ENCODE assay signal across 9 cellular contexts in the genomic region with DNA sequence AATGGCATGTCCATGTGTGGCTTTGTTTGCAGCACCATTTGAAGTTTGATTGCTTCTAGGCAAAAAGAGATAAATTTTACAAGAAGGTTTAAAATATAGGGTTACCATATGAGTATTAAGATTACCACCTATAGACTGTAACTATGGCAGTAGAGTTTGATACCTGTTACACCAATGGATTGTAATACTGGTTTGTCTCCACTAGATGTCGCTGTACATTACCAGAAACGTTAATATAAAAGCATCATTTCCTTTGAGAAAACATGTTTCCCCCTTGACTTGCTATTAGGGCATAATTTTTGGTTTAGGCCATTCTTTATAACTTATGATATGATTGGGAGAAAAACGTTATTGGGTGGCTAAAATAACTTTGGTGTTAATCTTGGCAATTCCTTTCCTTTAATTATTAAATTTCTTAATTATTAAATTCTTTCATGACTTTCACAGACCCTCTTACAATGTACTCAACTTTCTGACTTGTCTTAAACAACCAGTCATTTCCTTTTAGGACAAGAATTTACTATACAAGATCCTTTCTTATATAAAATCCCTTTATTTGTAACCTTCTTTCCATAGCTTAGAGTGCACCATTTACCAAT. TPM values are rescaled to one million over a fixed set of nuclear protein-coding genes. Genes with fewer than 3 reads are reported as not detected.
A peak's percentile ranks its signal among the peaks of the same experiment; 100 is the strongest.
DNase-seq lines count a peak whose midpoint lies in the region; ATAC-seq, FAIRE-seq and TF ChIP-seq lines count a peak whose summit lies in the region.
"Had no signal": no experiment of that assay in that cellular context is flagged by ENCODE, and none has a peak within 500 bp of the region (broad histone marks: within the 10 kb centered on the region; RNA-seq: fewer than 3 reads in every experiment).

No MANE protein-coding gene starts in this region.

- in situ Hi-C loops in GM13977 (cut with MboI; ENCODE audit: low pct_unique_long_range_greater_than_20kb, low sequenced_read_pairs, unreplicated experiment): no loop called here

- H3K27ac ChIP-seq in astrocyte (ENCODE audit: low read depth, low read length) (no peak overlapping the region), stomach (no peak overlapping the region)

- no peak for ATAC-seq in omental fat pad (ENCODE audit: low FRiP score)

- no peak overlapping the region for H3K4me3 Mint-ChIP-seq in astrocyte (ENCODE audit: unreplicated experiment)
- H3K4me3 Mint-ChIP-seq: natural killer cell treated with Interleukin-12 subunit alpha and Interleukin-12 subunit beta and Interleukin-15 and Interleukin-18, amount 100 ng/mL, for 72 hours had no signal

- H3K27me3 Mint-ChIP-seq in astrocyte (ENCODE audit: low read depth, unreplicated experiment): peaks cover 60% of the 10 kb centered on the region

- no peaks in the 10 kb centered on the region for H3K36me3 Mint-ChIP-seq in astrocyte (ENCODE audit: low read depth, unreplicated experiment)

- H3K36me3 ChIP-seq in astrocyte (ENCODE audit: insufficient read depth, low read length) (no peaks in the 10 kb centered on the region), iPS-15b (ENCODE audit: control insufficient read depth, insufficient read depth, low read length) (no peaks in the 10 kb centered on the region), stomach (no peaks in the 10 kb centered on the region)

- H3K4me1 Mint-ChIP-seq in astrocyte (ENCODE audit: low read depth, unreplicated experiment): peaks cover 12% of the 10 kb centered on the region

- H3K9me3 Mint-ChIP-seq in astrocyte (ENCODE audit: unreplicated experiment): peaks cover 3% of the 10 kb centered on the region

- DNase-seq in AG20443 (ENCODE audit: low spot score) (peak; percentile 28), GM13977 (ENCODE audit: low spot score) (peak; percentile 62), NCI-H2171 treated with DMSO at 0.1 percent for 48 hours (lab: John Stamatoyannopoulos, UW) (peak; percentile 62), astrocyte (ENCODE audit: low read depth) (peak; percentile 8), stomach (no peak), omental fat pad (ENCODE audit: low spot score) (no peak)
- DNase-seq in activated effector memory CD4-positive, alpha-beta T cell treated with anti-CD3 and anti-CD28 coated beads, Interleukin-2, amount 50 U/mL, for 16 hours: no peak

- no peak overlapping the region for H3K9ac ChIP-seq in astrocyte (ENCODE audit: low read length)
- peak overlapping the region; percentile 71 for H3K9ac ChIP-seq in iPS-15b (ENCODE audit: low read depth, low read length)

- no peaks in the 10 kb centered on the region for H3K79me2 ChIP-seq in astrocyte (ENCODE audit: insufficient read depth, low read length)

- no peak overlapping the region for H3K27ac Mint-ChIP-seq in astrocyte (ENCODE audit: unreplicated experiment)
- H3K27ac Mint-ChIP-seq: natural killer cell treated with Interleukin-12 subunit alpha and Interleukin-12 subunit beta and Interleukin-15 and Interleukin-18, amount 100 ng/mL, for 72 hours had no signal

- H3K27me3 ChIP-seq in astrocyte (ENCODE audit: insufficient read depth, low read length) (peaks cover 46% of the 10 kb centered on the region), iPS-15b (ENCODE audit: control insufficient read depth, insufficient read depth, low read length) (no peaks in the 10 kb centered on the region), stomach (peaks cover 0 to 37% (median 24%) of the 10 kb centered on the region in 3 donors)

- no peak for TF ChIP-seq EP300 in stomach (IDR thresholded peaks at IDR 0.05)

- no peaks in the 10 kb centered on the region for H4K20me1 ChIP-seq in astrocyte (ENCODE audit: insufficient read depth, low read length)

- no peak for TF ChIP-seq POLR2A in stomach (IDR thresholded peaks at IDR 0.05)

- H3K4me3 ChIP-seq in astrocyte (ENCODE audit: insufficient read depth, low read depth, low read length) (no peak overlapping the region), iPS-15b (ENCODE audit: low read depth, low read length) (peak overlapping the region; percentile 89), stomach (no peak overlapping the region)

- WGBS in stomach, 5 donors: 0 to 2% (median 0%) methylated on average over 3 of the region's 3 CpGs

- H3K4me1 ChIP-seq in astrocyte (ENCODE audit: insufficient read depth, low read length) (no peaks in the 10 kb centered on the region), iPS-15b (ENCODE audit: control insufficient read depth, insufficient read depth, low read length) (peaks cover 17% of the 10 kb centered on the region), stomach (peaks cover 4 to 13% (median 7%) of the 10 kb centered on the region in 4 donors)

- intact Hi-C loops in stomach (cut with DNase I; ENCODE audit: low total_unique reads): no loop called here

- peak; percentile 66 for TF ChIP-seq CTCF in GM13977 (IDR thresholded peaks at IDR 0.05; ENCODE audit: extremely low read depth, insufficient read depth, missing control alignments)
- peak; percentile 75 for TF ChIP-seq CTCF in astrocyte (IDR thresholded peaks at IDR 0.05; ENCODE audit: insufficient read depth, low read depth, low read length)
- TF ChIP-seq CTCF in stomach (IDR thresholded peaks at IDR 0.05): peak in 5 of 7 experiments; percentile 62 to 91 (median 88)
- TF ChIP-seq CTCF in omental fat pad (IDR thresholded peaks at IDR 0.05): peak in 1 of 3 donors; percentile 53

- H3K9me3 ChIP-seq in astrocyte (ENCODE audit: insufficient read depth, low read depth, low read length): peaks cover 3% of the 10 kb centered on the region
- H3K9me3 ChIP-seq in iPS-15b (ENCODE audit: control insufficient read depth, insufficient read depth, low read length): no peaks in the 10 kb centered on the region
- peaks cover 0 to 9% (median 4%) of the 10 kb centered on the region in 4 donors for H3K9me3 ChIP-seq in stomach

- H3K4me2 ChIP-seq in astrocyte (ENCODE audit: low read length): no peak overlapping the region

- no peak overlapping the region for H2AFZ ChIP-seq in astrocyte (ENCODE audit: low read depth, low read length)

- peak; percentile 85 for FAIRE-seq in astrocyte (lab: Jason Lieb, UNC)

RNA-seq across cellular contexts. Expression of a gene that starts 42.8 kb away (rescaled TPM):
- total RNA-seq in astrocyte (2.7 and 3.4 TPM in 2 replicates), stomach (10 to 100 TPM in 4 of 5 donors, not detected in 1; 10.7 to 46.6 (median 31.9) TPM), omental fat pad (100 to 1,000 TPM in 3 of 4 donors, 10 to 100 TPM in 1; 29.2 to 120 (median 101) TPM)
- 10 to 100 TPM; 48.3 to 62.2 (median 51.1) TPM for polyA plus RNA-seq in stomach

RNA-seq across cellular contexts. Expression of a gene that starts 45.2 kb away (rescaled TPM):
- total RNA-seq in astrocyte (0.50 and 1.7 TPM in 2 replicates), stomach (100 to 1,000 TPM in 1 of 5 donors, 10 to 100 TPM in 3, under 1 TPM in 1; 0.29 to 171 (median 39.7) TPM), omental fat pad (100 to 1,000 TPM in 3 of 4 donors, 10 to 100 TPM in 1; 20.4 to 211 (median 137) TPM)
- 10 to 100 TPM; 14.3 to 34.1 (median 23.3) TPM for polyA plus RNA-seq in stomach

Comparison
In these comparisons a context has a peak if more than half of its experiments do, and no peak if none do; other contexts are left out.
1. DNase-seq: peak in AG20443 (single experiment), GM13977 (single experiment), NCI-H2171 treated with DMSO at 0.1 percent for 48 hours (single experiment) and astrocyte (single experiment); none in stomach (single experiment), activated effector memory CD4-positive, alpha-beta T cell treated with anti-CD3 and anti-CD28 coated beads, Interleukin-2, amount 50 U/mL, for 16 hours (single experiment) and omental fat pad (single experiment).